Comparison of ENCODE assay signal across 1 cellular context in the genomic region with DNA sequence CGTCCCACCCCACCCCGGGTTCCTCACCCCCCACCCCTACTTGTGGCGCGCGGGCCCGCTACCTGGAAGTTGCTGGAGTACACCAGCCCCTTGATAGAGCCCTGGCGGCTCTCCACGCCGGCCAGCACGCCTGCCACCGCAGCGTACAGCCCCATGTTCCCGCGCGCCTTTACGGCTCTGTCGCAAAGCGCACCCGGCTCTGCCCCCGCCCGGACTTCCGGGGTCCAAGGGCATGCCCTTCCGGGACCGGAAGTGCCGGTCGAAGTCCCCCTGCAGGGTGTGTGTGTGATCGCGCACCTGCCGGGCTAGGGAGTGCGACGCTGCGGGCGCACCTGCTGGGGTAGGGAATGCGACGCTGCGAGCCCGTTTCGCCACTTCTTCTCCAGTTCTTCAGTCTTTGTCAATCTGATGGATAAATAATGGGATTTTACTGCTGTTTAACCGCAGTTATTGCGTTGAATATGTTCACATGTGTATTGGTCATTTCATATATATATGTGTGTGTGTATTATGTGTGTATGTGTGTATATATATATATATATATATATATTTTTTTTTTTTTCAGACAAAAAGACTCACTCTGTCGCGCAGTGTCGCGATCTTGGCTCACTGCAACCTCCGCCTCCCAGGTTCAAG.
TF ChIP-seq lines count a peak whose summit lies in the region.
"Not testable (repeated sequence)": the region's sequence is repeated elsewhere in the genome, so short reads cannot be mapped to it uniquely, and the experiment has no call there.

No MANE protein-coding gene starts in this region.

TF ChIP-seq in HepG2, 621 proteins besides CTCF, POLR2A, EP300 and RAD21:
- not testable (repeated sequence) for TF ChIP-seq GABPA (IDR thresholded peaks at IDR 0.05; ENCODE audit: low read depth, low read length)
- peak; percentile 35; the same call in 1 of the 2 replicates for TF ChIP-seq GABPA (CRISPR knock-in tag; IDR thresholded peaks at IDR 0.05; ENCODE audit: low read depth)
- peak; percentile 58; the same call in 1 of the 2 replicates for TF ChIP-seq GABPB1 (CRISPR knock-in tag; IDR thresholded peaks at IDR 0.05)
TF ChIP-seq in HepG2: peak in this region for 2; not testable (repeated sequence) for 619.
